Comparison of ENCODE assay signal across 18 cellular contexts in genomic region chr5:178296066-178296465, GRCh38.
"Had no signal": no experiment of that assay in that cellular context is flagged by ENCODE, and none has a peak within 500 bp of the region (broad histone marks: within the 10 kb centered on the region; RNA-seq: fewer than 3 reads in every experiment).

No MANE protein-coding gene starts in this region.

- DNase-seq: activated B cell treated with CpG ODN at 0.5 μM for 24 hours; activated CD4-positive, alpha-beta memory T cell treated with anti-CD3 and anti-CD28 coated beads, Interleukin-2, amount 10 ng/mL, durations not matched to agents 7 days and 5 days; activated CD4-positive, alpha-beta T cell treated with anti-CD3 and anti-CD28 coated beads for 48 hours; activated CD8-positive, alpha-beta memory T cell treated with anti-CD3 and anti-CD28 coated beads, Interleukin-2, amount 10 ng/mL, durations not matched to agents 7 days and 5 days; activated naive CD4-positive, alpha-beta T cell treated with anti-CD3 and anti-CD28 coated beads, Interleukin-2, amount 10 ng/mL, durations not matched to agents 7 days and 5 days; activated naive CD8-positive, alpha-beta T cell treated with anti-CD3 and anti-CD28 coated beads, Interleukin-2, amount 50 U/mL, for 24 hours; brain microvascular endothelial cell; cortex of kidney; immature natural killer cell; midbrain; stimulated activated naive B cell treated with anti-CD40 and anti-IgM and Interleukin-4, amounts not matched to agents 10 μg/mL and 1 μg/mL and 100 μg/mL, for 72 hours; T-cell had no signal

- H3K27ac ChIP-seq: brain microvascular endothelial cell, gastrocnemius medialis, prostate gland had no signal

- H3K9me3 Mint-ChIP-seq: central memory CD8-positive, alpha-beta T cell; immature natural killer cell had no signal

- H3K36me3 ChIP-seq: brain microvascular endothelial cell, gastrocnemius medialis, prostate gland had no signal

- H3K36me3 Mint-ChIP-seq: activated CD8-positive, alpha-beta memory T cell treated with anti-CD3 and anti-CD28 coated beads, Interleukin-2, amount 10 ng/mL, durations not matched to agents 7 days and 5 days; activated naive CD4-positive, alpha-beta T cell treated with anti-CD3 and anti-CD28 coated beads, Interleukin-2, amount 10 ng/mL, durations not matched to agents 7 days and 5 days; immature natural killer cell; stimulated activated naive B cell treated with anti-CD40 and anti-IgM and Interleukin-4, amounts not matched to agents 10 μg/mL and 1 μg/mL and 100 μg/mL, for 72 hours; T-cell had no signal

- ATAC-seq: activated CD8-positive, alpha-beta memory T cell treated with anti-CD3 and anti-CD28 coated beads, Interleukin-2, amount 10 ng/mL, durations not matched to agents 7 days and 5 days; activated naive CD8-positive, alpha-beta T cell treated with anti-CD3 and anti-CD28 coated beads, Interleukin-2, amount 50 U/mL, for 24 hours; activated T-helper 17 cell treated with anti-CD3 and anti-CD28 coated beads, Interleukin-2, amount 50 U/mL, for 72 hours; esophagus mucosa; SK-N-SH treated with all-trans-retinoic acid at 6 μM for 48 hours; stimulated activated naive B cell treated with anti-CD40 and anti-IgM and Interleukin-4, amounts not matched to agents 10 μg/mL and 1 μg/mL and 100 μg/mL, for 72 hours; T-cell had no signal

- H3K4me3 Mint-ChIP-seq: activated B cell treated with CpG ODN at 0.5 μM for 24 hours; activated CD4-positive, alpha-beta memory T cell treated with anti-CD3 and anti-CD28 coated beads, Interleukin-2, amount 10 ng/mL, durations not matched to agents 7 days and 5 days; activated CD8-positive, alpha-beta memory T cell treated with anti-CD3 and anti-CD28 coated beads, Interleukin-2, amount 10 ng/mL, durations not matched to agents 7 days and 5 days; activated naive CD4-positive, alpha-beta T cell treated with anti-CD3 and anti-CD28 coated beads, Interleukin-2, amount 10 ng/mL, durations not matched to agents 7 days and 5 days; activated naive CD8-positive, alpha-beta T cell treated with anti-CD3 and anti-CD28 coated beads, Interleukin-2, amount 50 U/mL, for 24 hours; activated T-helper 17 cell treated with anti-CD3 and anti-CD28 coated beads, Interleukin-2, amount 50 U/mL, for 72 hours; central memory CD8-positive, alpha-beta T cell; immature natural killer cell; stimulated activated naive B cell treated with anti-CD40 and anti-IgM and Interleukin-4, amounts not matched to agents 10 μg/mL and 1 μg/mL and 100 μg/mL, for 72 hours; T-cell had no signal

- H3K9me3 ChIP-seq: gastrocnemius medialis, prostate gland had no signal

- H3K4me1 ChIP-seq: gastrocnemius medialis, prostate gland had no signal

- H3K4me1 Mint-ChIP-seq: activated B cell treated with CpG ODN at 0.5 μM for 24 hours; activated CD4-positive, alpha-beta memory T cell treated with anti-CD3 and anti-CD28 coated beads, Interleukin-2, amount 10 ng/mL, durations not matched to agents 7 days and 5 days; activated CD8-positive, alpha-beta memory T cell treated with anti-CD3 and anti-CD28 coated beads, Interleukin-2, amount 10 ng/mL, durations not matched to agents 7 days and 5 days; activated naive CD4-positive, alpha-beta T cell treated with anti-CD3 and anti-CD28 coated beads, Interleukin-2, amount 10 ng/mL, durations not matched to agents 7 days and 5 days; activated naive CD8-positive, alpha-beta T cell treated with anti-CD3 and anti-CD28 coated beads, Interleukin-2, amount 50 U/mL, for 24 hours; activated T-helper 17 cell treated with anti-CD3 and anti-CD28 coated beads, Interleukin-2, amount 50 U/mL, for 72 hours; central memory CD8-positive, alpha-beta T cell; immature natural killer cell; stimulated activated naive B cell treated with anti-CD40 and anti-IgM and Interleukin-4, amounts not matched to agents 10 μg/mL and 1 μg/mL and 100 μg/mL, for 72 hours; T-cell had no signal

- H3K27ac Mint-ChIP-seq: activated B cell treated with CpG ODN at 0.5 μM for 24 hours; activated CD4-positive, alpha-beta memory T cell treated with anti-CD3 and anti-CD28 coated beads, Interleukin-2, amount 10 ng/mL, durations not matched to agents 7 days and 5 days; activated CD8-positive, alpha-beta memory T cell treated with anti-CD3 and anti-CD28 coated beads, Interleukin-2, amount 10 ng/mL, durations not matched to agents 7 days and 5 days; activated naive CD4-positive, alpha-beta T cell treated with anti-CD3 and anti-CD28 coated beads, Interleukin-2, amount 10 ng/mL, durations not matched to agents 7 days and 5 days; activated naive CD8-positive, alpha-beta T cell treated with anti-CD3 and anti-CD28 coated beads, Interleukin-2, amount 50 U/mL, for 24 hours; activated T-helper 17 cell treated with anti-CD3 and anti-CD28 coated beads, Interleukin-2, amount 50 U/mL, for 72 hours; immature natural killer cell; stimulated activated naive B cell treated with anti-CD40 and anti-IgM and Interleukin-4, amounts not matched to agents 10 μg/mL and 1 μg/mL and 100 μg/mL, for 72 hours; T-cell had no signal

- H3K4me3 ChIP-seq: gastrocnemius medialis, prostate gland had no signal
